In genomic region chr15:66387176-66388056, GRCh38 we compare ENCODE assay signal across 8 cellular contexts. TPM values are rescaled to one million over a fixed set of nuclear protein-coding genes. Genes with fewer than 3 reads are reported as not detected.
DNase-seq lines count a peak whose midpoint lies in the region; ATAC-seq and TF ChIP-seq lines count a peak whose summit lies in the region.

No MANE protein-coding gene starts in this region.

- H3K4me1 ChIP-seq in CD4-positive, CD25-positive, alpha-beta regulatory T cell (ENCODE audit: control insufficient read depth, insufficient read depth, low read length, poor library complexity, severe bottlenecking): peaks cover 54% of the 10 kb centered on the region
- H3K4me1 ChIP-seq in spleen: peaks cover 38 to 71% (median 60%) of the 10 kb centered on the region in 6 donors

- in situ Hi-C loops in brain microvascular endothelial cell (cut with HindIII; ENCODE audit: low pct_ligation_motif_present, low sequenced_read_pairs): no loop called here

- no peaks in the 10 kb centered on the region for H3K9me3 Mint-ChIP-seq in CD4-positive, CD25-positive, alpha-beta regulatory T cell
- H3K9me3 Mint-ChIP-seq in IgD-negative memory B cell: no peaks in the 10 kb centered on the region

- H3K4me1 Mint-ChIP-seq in CD4-positive, CD25-positive, alpha-beta regulatory T cell: peaks cover 22 to 61% (median 47%) of the 10 kb centered on the region in 4 donors
- peaks cover 40 to 50% (median 46%) of the 10 kb centered on the region in 3 donors for H3K4me1 Mint-ChIP-seq in IgD-negative memory B cell

- DNase-seq in CD4-positive, CD25-positive, alpha-beta regulatory T cell: peak in 2 of 3 donors; percentile 45 to 66
- peak; percentile 77 for DNase-seq in brain microvascular endothelial cell
- peak; percentile 64 for DNase-seq in iPS-NIHi7 (ENCODE audit: extremely low spot score)
- DNase-seq in spleen: peak; percentile 91

- H3K27ac ChIP-seq in CD4-positive, CD25-positive, alpha-beta regulatory T cell (ENCODE audit: insufficient read depth, low read length, poor library complexity, severe bottlenecking): peak overlapping the region; percentile 82
- H3K27ac ChIP-seq in VCaP: peak overlapping the region; percentile 86
- H3K27ac ChIP-seq in brain microvascular endothelial cell: peak overlapping the region; percentile 86
- H3K27ac ChIP-seq in spleen: peak overlapping the region; percentile 87 to 98 (median 94)

- no peaks in the 10 kb centered on the region for H3K27me3 Mint-ChIP-seq in CD4-positive, CD25-positive, alpha-beta regulatory T cell
- peaks cover 2% of the 10 kb centered on the region for H3K27me3 Mint-ChIP-seq in IgD-negative memory B cell

- no peaks in the 10 kb centered on the region for H3K27me3 ChIP-seq in CD4-positive, CD25-positive, alpha-beta regulatory T cell (ENCODE audit: control insufficient read depth, insufficient read depth, low read length)
- H3K27me3 ChIP-seq in brain microvascular endothelial cell (replicated peaks) (no peaks in the 10 kb centered on the region), spleen (replicated peaks in 1 of 7) (no peaks in the 10 kb centered on the region)

- peak overlapping the region; percentile 80 to 93 (median 92) for H3K27ac Mint-ChIP-seq in CD4-positive, CD25-positive, alpha-beta regulatory T cell
- H3K27ac Mint-ChIP-seq in IgD-negative memory B cell: peak overlapping the region; percentile 15 to 99 (median 67)

- no peaks in the 10 kb centered on the region for H3K36me3 Mint-ChIP-seq in CD4-positive, CD25-positive, alpha-beta regulatory T cell
- peaks cover 3% of the 10 kb centered on the region for H3K36me3 Mint-ChIP-seq in IgD-negative memory B cell

- H3K36me3 ChIP-seq in CD4-positive, CD25-positive, alpha-beta regulatory T cell (ENCODE audit: control insufficient read depth, insufficient read depth, low read length): no peaks in the 10 kb centered on the region
- H3K36me3 ChIP-seq in brain microvascular endothelial cell (replicated peaks) (no peaks in the 10 kb centered on the region), spleen (no peaks in the 10 kb centered on the region)

- H3K9me3 ChIP-seq in CD4-positive, CD25-positive, alpha-beta regulatory T cell (ENCODE audit: control insufficient read depth in 2 of 2, low read length in 2 of 2): no peaks in the 10 kb centered on the region
- H3K9me3 ChIP-seq in spleen: no peaks in the 10 kb centered on the region

- WGBS in spleen, 5 donors: 1 to 2% (median 1%) methylated on average over 31 to 61 of the region's 61 CpGs

- H3K4me3 ChIP-seq in CD4-positive, CD25-positive, alpha-beta regulatory T cell (ENCODE audit: low read depth, low read length): peak overlapping the region; percentile 95
- H3K4me3 ChIP-seq in brain microvascular endothelial cell (ENCODE audit: low read depth, low read length): peak overlapping the region; percentile 79
- peak overlapping the region; percentile 80 to 97 (median 93) for H3K4me3 ChIP-seq in spleen

- H3K4me3 Mint-ChIP-seq in CD4-positive, CD25-positive, alpha-beta regulatory T cell: peak overlapping the region; percentile 94 to 98 (median 95)
- peak overlapping the region; percentile 89 to 97 (median 94) for H3K4me3 Mint-ChIP-seq in IgD-negative memory B cell

- peak; percentile 26 to 38 for ATAC-seq in CD4-positive, CD25-positive, alpha-beta regulatory T cell (ENCODE audit: low read depth in 2 of 2)
- ATAC-seq in GM19455 (IDR thresholded peaks at IDR 0.05; ENCODE audit: unreplicated experiment): peak; percentile 29
- no peak for ATAC-seq in HG03469 (IDR thresholded peaks at IDR 0.05; ENCODE audit: unreplicated experiment)

- TF ChIP-seq CTCF in VCaP (conservative IDR thresholded peaks at IDR 0.05) (peak; percentile 78), brain microvascular endothelial cell (IDR thresholded peaks at IDR 0.05; ENCODE audit: low read depth, low read length, missing control alignments) (peak; percentile 54), spleen (IDR thresholded peaks at IDR 0.05 in 8 of 11, conservative IDR thresholded peaks at IDR 0.05 in 3 of 11) (peak in 3 of 11 experiments; percentile 6 to 15 (median 12))

- intact Hi-C loops in spleen (cut with DNase I; ENCODE audit: low total_unique reads): loop anchor here (5.0 kb wide), 1 partner anchor 115 kb away; the partner anchor contains the start of gene RPL4

- no peak for TF ChIP-seq POLR2A in spleen (IDR thresholded peaks at IDR 0.05)

RNA-seq across cellular contexts. Expression of gene MAP2K1, which starts 0.7 kb away (rescaled TPM):
- total RNA-seq in CD4-positive, CD25-positive, alpha-beta regulatory T cell: 49.0 TPM
- 10 to 100 TPM; 34.2 to 40.7 (median 37.1) TPM for polyA plus RNA-seq in CD4-positive, CD25-positive, alpha-beta regulatory T cell
- 39.7 TPM for polyA plus RNA-seq in IgD-negative memory B cell
- total RNA-seq in spleen: 10 to 100 TPM; 36.3 to 56.9 (median 47.4) TPM
- 10 to 100 TPM; 20.2 to 34.1 (median 30.1) TPM for polyA plus RNA-seq in spleen

RNA-seq across cellular contexts. Expression of gene TIPIN, which starts 30.9 kb away (rescaled TPM):
- 6.0 TPM for total RNA-seq in CD4-positive, CD25-positive, alpha-beta regulatory T cell
- 10 to 100 TPM in 2 of 4 donors, 1 to 10 TPM in 2; 6.8 to 11.2 (median 9.4) TPM for polyA plus RNA-seq in CD4-positive, CD25-positive, alpha-beta regulatory T cell
- polyA plus RNA-seq in IgD-negative memory B cell (4.7 TPM), spleen (1 to 10 TPM; 2.7 to 4.9 (median 4.8) TPM)
- total RNA-seq in spleen: 1 to 10 TPM; 5.2 to 9.4 (median 7.7) TPM
